8 cellular contexts compared by ENCODE assay signal in genomic region chr5:43603535-43604363, GRCh38. TPM values are rescaled to one million over a fixed set of nuclear protein-coding genes. Genes with fewer than 3 reads are reported as not detected.
A peak's percentile ranks its signal among the peaks of the same experiment; 100 is the strongest.
DNase-seq lines count a peak whose midpoint lies in the region; ATAC-seq and TF ChIP-seq lines count a peak whose summit lies in the region.

No MANE protein-coding gene starts in this region.

- dilution Hi-C loops in mammary epithelial cell (cut with HindIII; ENCODE audit: low sequenced_read_pairs), result no loop called here

- H2AFZ ChIP-seq in mammary epithelial cell (ENCODE audit: low read depth, low read length), result peak overlapping the region; percentile 100

- no peak for TF ChIP-seq CTCF in WERI-Rb-1 (IDR thresholded peaks at IDR 0.05; ENCODE audit: low read depth, low read length)
- TF ChIP-seq CTCF in mammary epithelial cell (conservative IDR thresholded peaks at IDR 0.05 in 1 of 2, IDR thresholded peaks at IDR 0.05 in 1 of 2; ENCODE audit: extremely low read depth in 1 of 2, insufficient read depth in 1 of 2, low read depth in 1 of 2, low read length in 2 of 2), result no peak

- H3K9me3 ChIP-seq in WERI-Rb-1 (ENCODE audit: severe bottlenecking) (no peaks in the 10 kb centered on the region), mammary epithelial cell (replicated peaks; ENCODE audit: insufficient read depth, low read length) (no peaks in the 10 kb centered on the region)

- H3K27ac ChIP-seq in WERI-Rb-1 (peak overlapping the region; percentile 94), mammary epithelial cell (ENCODE audit: insufficient read depth, low read depth, low read length) (no peak overlapping the region)

- H3K4me2 ChIP-seq in mammary epithelial cell (ENCODE audit: insufficient read depth, low read depth, low read length), result peak overlapping the region; percentile 98

- 31% methylated on average over 28 of the region's 39 CpGs for WGBS in mammary epithelial cell (ENCODE audit: low coverage, missing lambda C conversion rate)

- no peak overlapping the region for H3K9ac ChIP-seq in mammary epithelial cell (ENCODE audit: insufficient read depth, low read length)

- in situ Hi-C loops in mammary epithelial cell (cut with MboI; ENCODE audit: low sequenced_read_pairs in 2 of 2), result no loop called here

- BruUV-seq in mammary epithelial cell (replicated peaks; lab: Mats Ljungman, UMichigan), result no TSS peak

- peaks cover 14% of the 10 kb centered on the region for H3K4me1 ChIP-seq in mammary epithelial cell (ENCODE audit: insufficient read depth, low read length)

- intact Hi-C loops in mammary epithelial cell (cut with micrococcal nuclease), result loop anchor here (2.0 kb wide), 1 partner anchor 47 kb away; the partner anchor contains the start of gene PAIP1

- H3K79me2 ChIP-seq in mammary epithelial cell (ENCODE audit: insufficient read depth, low read length), result peaks cover 33% of the 10 kb centered on the region

- ATAC-seq in GM18502 (IDR thresholded peaks at IDR 0.05; ENCODE audit: poor library complexity, unreplicated experiment) (peak; percentile 47), HG02938 (IDR thresholded peaks at IDR 0.05; ENCODE audit: unreplicated experiment) (peak; percentile 32)

- peak overlapping the region; percentile 85 for H3K4me3 ChIP-seq in WERI-Rb-1 (ENCODE audit: low read depth, low read length)
- peak overlapping the region; percentile 66 to 93 (median 80) for H3K4me3 ChIP-seq in mammary epithelial cell (replicated peaks in 1 of 3; ENCODE audit: insufficient read depth in 1 of 3, low read depth in 2 of 3, low read length in 3 of 3)

- DNase-seq in NCI-H2029 (lab: John Stamatoyannopoulos, UW), result peak; percentile 84
- DNase-seq in WERI-Rb-1, result peak; percentile 20
- DNase-seq in mammary epithelial cell, result peak; percentile 28
- DNase-seq in iris pigment epithelial cell (ENCODE audit: low read depth), result peak; percentile 20
- DNase-seq in stimulated activated CD4-positive, alpha-beta T cell treated with anti-CD3 and anti-CD28 coated beads, Interleukin-12 subunit alpha, Interleukin-12 subunit beta, amount 100 ng/mL, for 4 hours, result peak; percentile 51
- DNase-seq in GOT3 (lab: John Stamatoyannopoulos, UW), result no peak

- no peaks in the 10 kb centered on the region for H4K20me1 ChIP-seq in mammary epithelial cell (ENCODE audit: insufficient read depth, low read length)

- CTCF ChIA-PET in mammary epithelial cell (lab: Charles Lee; ENCODE audit: low non-redundant PET), result interaction anchor here (0.6 kb wide), 1 partner anchor 47 kb away, joined by 3 read pairs; no protein-coding TSS in a partner anchor

- no peaks in the 10 kb centered on the region for H3K27me3 ChIP-seq in WERI-Rb-1 (ENCODE audit: insufficient read depth, low read depth, severe bottlenecking)
- H3K27me3 ChIP-seq in mammary epithelial cell (ENCODE audit: insufficient read depth, low read length), result no peaks in the 10 kb centered on the region

- H3K36me3 ChIP-seq in WERI-Rb-1, result no peaks in the 10 kb centered on the region; the same call in none of the 2 replicates
- no peaks in the 10 kb centered on the region for H3K36me3 ChIP-seq in mammary epithelial cell (ENCODE audit: insufficient read depth, low read length)

RNA-seq across cellular contexts. Expression of gene NNT, which starts 0.8 kb away (rescaled TPM):
- total RNA-seq in mammary epithelial cell, result 10 to 100 TPM; 77.8 to 83.2 TPM
- polyA plus RNA-seq in mammary epithelial cell, result 21.0 TPM
- polyA minus RNA-seq in mammary epithelial cell, result 52.4 TPM

RNA-seq across cellular contexts. Expression of gene PAIP1, which starts 46.9 kb away (rescaled TPM):
- 100 to 1,000 TPM in 1 of 2 donors, 10 to 100 TPM in 1; 76.4 to 103 TPM for total RNA-seq in mammary epithelial cell
- 65.0 TPM for polyA plus RNA-seq in mammary epithelial cell
- 74.2 TPM for polyA minus RNA-seq in mammary epithelial cell
